ENCODE assay signal across 8 cellular contexts in the genomic region with DNA sequence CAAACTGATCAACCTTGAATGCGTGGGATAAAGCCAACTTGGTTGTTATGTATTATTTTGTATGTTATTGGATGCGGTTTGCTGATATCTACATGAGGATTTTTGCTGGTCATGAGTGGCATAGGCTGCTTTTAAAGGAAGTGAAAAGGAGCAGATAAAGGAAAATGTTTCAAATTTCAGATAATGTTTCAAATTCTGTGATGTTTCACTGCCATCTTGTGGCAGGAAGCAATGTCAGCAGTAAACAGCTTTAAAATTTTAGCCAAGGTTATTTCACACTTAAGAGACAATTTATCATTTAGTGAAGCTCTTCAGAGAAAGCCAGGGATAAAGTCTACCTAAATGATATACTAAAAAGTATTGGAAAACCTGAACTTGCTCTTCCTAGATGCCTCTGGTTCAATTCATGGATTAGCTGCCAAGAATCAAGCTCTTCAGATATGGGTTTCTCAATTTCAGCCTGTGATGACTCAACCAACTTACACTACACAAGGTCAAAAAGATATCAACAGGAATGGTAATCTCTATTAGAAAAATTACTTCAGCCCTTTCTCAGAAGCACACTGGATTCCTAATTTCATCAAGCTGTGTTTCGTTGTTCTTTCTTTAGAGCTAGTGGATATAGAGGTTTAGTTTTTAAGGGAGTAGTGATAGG.
DNase-seq lines count a peak whose midpoint lies in the region; ATAC-seq, FAIRE-seq and TF ChIP-seq lines count a peak whose summit lies in the region.

No MANE protein-coding gene starts in this region.

- intact Hi-C loops in GM12878 (cut with micrococcal nuclease; ENCODE audit: unreplicated experiment) (loop anchor here (5.0 kb wide), 1 partner anchor 613 kb away; no protein-coding TSS in a partner anchor), posterior cingulate gyrus (cut with DNase I) (no loop called here)

- no peaks in the 10 kb centered on the region for H4K20me1 ChIP-seq in GM12878 (ENCODE audit: control insufficient read depth, insufficient read depth)

- no peak for DNase-seq in D721Med (ENCODE audit: insufficient read length, low spot score)
- DNase-seq in Kasumi-1 (lab: John Stamatoyannopoulos, UW) = peak; percentile 46 to 61
- DNase-seq in GM12878 (ENCODE audit: low read depth, low spot score) = no peak
- DNase-seq in kidney tubule cell (ENCODE audit: low spot score) = peak; percentile 24
- no peak for DNase-seq in posterior cingulate gyrus
- no peak for DNase-seq in amygdala (lab: John Stamatoyannopoulos, UW)

- FAIRE-seq in D721Med (lab: Jason Lieb, UNC) (no peak), GM12878 (lab: Jason Lieb, UNC) (no peak)

- H3K4me1 ChIP-seq in GM12878 (ENCODE audit: control insufficient read depth, insufficient read depth, low read length) = no peaks in the 10 kb centered on the region

- H3K4me3 ChIP-seq in GM12878 = no peak overlapping the region

- in situ Hi-C loops in GM12878 (cut with MboI) = loop anchor here (25.0 kb wide), 1 partner anchor 628 kb away; the partner anchor contains the start of gene MRM1

- no peak overlapping the region for H2AFZ ChIP-seq in GM12878 (ENCODE audit: control insufficient read depth, low read depth, low read length)

- no peaks in the 10 kb centered on the region for H3K27me3 ChIP-seq in GM12878 (replicated peaks in 1 of 2; ENCODE audit: control insufficient read depth in 2 of 2, insufficient read depth in 2 of 2, low read length in 1 of 2)

- RAD21 ChIA-PET in GM12878 (lab: Charles Lee; ENCODE audit: unreplicated experiment) = interaction anchor here (0.9 to 2.4 kb wide), 8 partner anchors 8 to 639 kb away, joined by 3 to 16 read pairs (median 8); partner anchors contain the start of gene MRM1

- POLR2A ChIA-PET in GM12878 (lab: Charles Lee) = interaction anchor here (0.6 kb wide), 2 partner anchors 115 to 158 kb away, joined by 3 read pairs; no protein-coding TSS in a partner anchor

- no peak overlapping the region for H3K4me2 ChIP-seq in GM12878 (ENCODE audit: control insufficient read depth, insufficient read depth)

- no peaks in the 10 kb centered on the region for H3K79me2 ChIP-seq in GM12878 (ENCODE audit: control insufficient read depth, insufficient read depth, low read length)

- no peak for TF ChIP-seq POLR2A in GM12878 (IDR thresholded peaks at IDR 0.05; ENCODE audit: low read depth, low read length)

- ATAC-seq in GM12878 (no peak), GM19397 (IDR thresholded peaks at IDR 0.05; ENCODE audit: unreplicated experiment) (no peak), GM18870 (IDR thresholded peaks at IDR 0.05; ENCODE audit: unreplicated experiment) (no peak)

- no TSS peak for BruUV-seq in GM12878 (replicated peaks; lab: Mats Ljungman, UMichigan)

- H3K9ac ChIP-seq in GM12878 (ENCODE audit: control insufficient read depth, insufficient read depth, low read length) = no peak overlapping the region

- H3K36me3 ChIP-seq in GM12878 (ENCODE audit: control insufficient read depth in 2 of 2, insufficient read depth in 2 of 2, low read length in 1 of 2) = peaks cover 3 to 14% of the 10 kb centered on the region in 2 experiments

- TF ChIP-seq RAD21 in GM12878 (IDR thresholded peaks at IDR 0.05; ENCODE audit: insufficient read depth, low read depth, low read length) = peak; percentile 53

- H3K27ac ChIP-seq in GM12878 (ENCODE audit: control insufficient read depth, insufficient read depth) = no peak overlapping the region

- H3K9me3 ChIP-seq in GM12878 (replicated peaks; ENCODE audit: control insufficient read depth, insufficient read depth, low read length) = no peaks in the 10 kb centered on the region

- 82% methylated on average over 3 of the region's 3 CpGs for WGBS in GM12878 (ENCODE audit: insufficient coverage, insufficient replicate concordance, low lambda C conversion rate, missing lambda C conversion rate)

- TF ChIP-seq CTCF in D721Med (IDR thresholded peaks at IDR 0.05; ENCODE audit: insufficient read depth, missing control alignments) (peak; percentile 84), GM12878 (IDR thresholded peaks at IDR 0.05 in 2 of 3, conservative IDR thresholded peaks at IDR 0.05 in 1 of 3; ENCODE audit: control insufficient read depth in 2 of 3, extremely low read depth in 1 of 3, insufficient read depth in 1 of 3, low read depth in 3 of 3, low read length in 3 of 3) (peak; percentile 43 to 67 (median 60); a peak in 5 of 6 replicates)

- no peak for TF ChIP-seq EP300 in GM12878 (IDR thresholded peaks at IDR 0.05; ENCODE audit: borderline replicate concordance in 1 of 2, control insufficient read depth in 1 of 2, low read depth in 2 of 2, low read length in 2 of 2)

- CTCF ChIA-PET in GM12878 (lab: Yijun Ruan, JAX) = interaction anchor here (0.6 to 4.7 kb wide), 40 partner anchors 8 to 762 kb away, joined by 3 to 45 read pairs (median 4); partner anchors contain the start of gene MRM1

- SMC1A ChIA-PET in GM12878 (lab: Charles Lee; ENCODE audit: uncharacterized antibody, unreplicated experiment) = interaction anchor here (0.7 to 2.6 kb wide), 12 partner anchors 8 to 637 kb away, joined by 3 to 15 read pairs (median 4); no protein-coding TSS in a partner anchor

TF ChIP-seq in GM12878, 131 proteins besides CTCF, POLR2A, EP300 and RAD21:
- peak; percentile 45; the same call in 1 of the 2 replicates for TF ChIP-seq SMC3 (IDR thresholded peaks at IDR 0.05; ENCODE audit: borderline replicate concordance, low read length)
- TF ChIP-seq LARP7 (IDR thresholded peaks at IDR 0.05) = no peak

Comparison
In these comparisons a context has a peak if more than half of its experiments do, and no peak if none do; other contexts are left out.
1. DNase-seq: peak in Kasumi-1 (2 of 2) and kidney tubule cell (single experiment); none in D721Med (single experiment), GM12878 (single experiment), posterior cingulate gyrus (0 of 10) and amygdala (0 of 56).